ENCODE assay signal across 8 cellular contexts in the genomic region with DNA sequence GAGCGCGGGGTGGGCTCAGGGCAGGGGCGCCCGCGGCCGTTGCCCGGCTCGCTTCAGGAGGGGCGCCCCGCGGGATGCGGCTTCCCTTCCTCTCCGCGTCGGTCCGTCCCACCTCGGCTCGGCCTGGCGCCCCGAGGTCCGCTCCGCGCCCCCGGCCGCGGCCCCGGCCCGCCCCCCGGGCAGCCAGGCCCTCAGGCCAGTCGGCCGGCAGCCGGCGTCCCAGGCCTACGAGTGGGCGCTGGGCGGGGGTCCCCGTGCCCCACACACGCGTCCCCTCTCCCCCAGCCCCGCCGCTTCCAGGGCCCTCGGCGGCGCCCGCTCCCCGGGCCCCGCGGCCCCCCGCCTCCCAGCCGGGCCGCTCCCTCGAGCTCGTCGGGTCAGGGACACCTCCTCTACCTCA. TPM values are rescaled to one million over a fixed set of nuclear protein-coding genes. Genes with fewer than 3 reads are reported as not detected.
A peak's percentile ranks its signal among the peaks of the same experiment; 100 is the strongest.
DNase-seq lines count a peak whose midpoint lies in the region; ATAC-seq, FAIRE-seq and TF ChIP-seq lines count a peak whose summit lies in the region.
"Not testable (repeated sequence)": the region's sequence is repeated elsewhere in the genome, so short reads cannot be mapped to it uniquely, and the experiment has no call there.

No MANE protein-coding gene starts in this region.

- not testable (repeated sequence) for TF ChIP-seq POLR2A in GM12878 (IDR thresholded peaks at IDR 0.05; ENCODE audit: low read depth, low read length); thyroid gland (IDR thresholded peaks at IDR 0.05)

- not testable (repeated sequence) for H3K27me3 Mint-ChIP-seq in nephron (ENCODE audit: low read depth)

- not testable (repeated sequence) for H3K4me1 ChIP-seq in GM12878 (ENCODE audit: control insufficient read depth, insufficient read depth, low read length); heart right ventricle; thyroid gland

- not testable (repeated sequence) for H3K36me3 ChIP-seq in SK-N-MC (ENCODE audit: insufficient read depth, low read length); GM12878 (ENCODE audit: control insufficient read depth in 2 of 2, insufficient read depth in 2 of 2, low read length in 1 of 2); heart right ventricle; thyroid gland

- peak overlapping the region; percentile 90 to 94 (median 92) for H3K4me3 Mint-ChIP-seq in nephron

- H3K27ac ChIP-seq in SK-N-MC; GM12878 (ENCODE audit: control insufficient read depth, insufficient read depth); thyroid gland: not testable (repeated sequence)
- H3K27ac ChIP-seq in heart right ventricle = peak overlapping the region in 5 of 10 donors; percentile 7 to 70 (median 52)

- POLR2A ChIA-PET in GM12878 (lab: Charles Lee) = not testable (repeated sequence)

- WGBS in GM12878 (ENCODE audit: insufficient coverage, insufficient replicate concordance, low lambda C conversion rate, missing lambda C conversion rate) = 1% methylated on average over 37 of the region's 54 CpGs
- 1 to 2% methylated on average over 23 to 51 of the region's 54 CpGs for WGBS in heart right ventricle, 2 donors
- no CpG with 5 or more reads among the region's 54 CpGs for WGBS in thyroid gland, 2 donors

- RAD21 ChIA-PET in GM12878 (lab: Charles Lee; ENCODE audit: unreplicated experiment) = not testable (repeated sequence)

- TF ChIP-seq EP300 in GM12878 (IDR thresholded peaks at IDR 0.05; ENCODE audit: borderline replicate concordance in 1 of 2, control insufficient read depth in 1 of 2, low read depth in 2 of 2, low read length in 2 of 2) = not testable (repeated sequence)

- H3K36me3 Mint-ChIP-seq in nephron (ENCODE audit: low read depth) = peaks cover 11% of the 10 kb centered on the region

- H3K9ac ChIP-seq in SK-N-MC (ENCODE audit: insufficient read length) = not testable (repeated sequence)
- peak overlapping the region; percentile 51; the same call in 1 of the 2 replicates for H3K9ac ChIP-seq in GM12878 (ENCODE audit: control insufficient read depth, insufficient read depth, low read length)

- ATAC-seq in GM21723 (IDR thresholded peaks at IDR 0.05; ENCODE audit: unreplicated experiment) (peak; percentile 36), HG03342 (IDR thresholded peaks at IDR 0.05; ENCODE audit: unreplicated experiment) (peak; percentile 38), GM12878 (peak; percentile 63), heart right ventricle (peak in 6 of 8 donors; percentile 13 to 69 (median 51))

- not testable (repeated sequence) for H3K27me3 ChIP-seq in GM12878 (replicated peaks in 1 of 2; ENCODE audit: control insufficient read depth in 2 of 2, insufficient read depth in 2 of 2, low read length in 1 of 2); heart right ventricle; thyroid gland

- intact Hi-C loops in GM12878 (cut with micrococcal nuclease; ENCODE audit: unreplicated experiment); heart right ventricle (cut with DNase I); thyroid gland (cut with DNase I): not testable (repeated sequence)

- TF ChIP-seq CTCF in GM12875 (IDR thresholded peaks at IDR 0.05; ENCODE audit: borderline replicate concordance, insufficient read depth, low read depth, low read length); GM12878 (IDR thresholded peaks at IDR 0.05 in 2 of 3, conservative IDR thresholded peaks at IDR 0.05 in 1 of 3; ENCODE audit: control insufficient read depth in 2 of 3, extremely low read depth in 1 of 3, insufficient read depth in 1 of 3, low read depth in 3 of 3, low read length in 3 of 3); heart right ventricle (IDR thresholded peaks at IDR 0.05); nephron (IDR thresholded peaks at IDR 0.05; ENCODE audit: unreplicated experiment in 3 of 3); thyroid gland (IDR thresholded peaks at IDR 0.05): not testable (repeated sequence)

- peak overlapping the region; percentile 50 for H3K4me3 ChIP-seq in GM12875 (ENCODE audit: low read depth, low read length)
- peak overlapping the region; percentile 78 for H3K4me3 ChIP-seq in SK-N-MC
- H3K4me3 ChIP-seq in GM12878 = peak overlapping the region; percentile 51
- peak overlapping the region; percentile 55 to 96 (median 60) for H3K4me3 ChIP-seq in heart right ventricle
- H3K4me3 ChIP-seq in thyroid gland (replicated peaks in 1 of 3) = peak overlapping the region in 2 of 3 donors; percentile 44 to 55

- FAIRE-seq in GM12878 (lab: Jason Lieb, UNC) = not testable (repeated sequence)

- 0 out of 2 replicates have a peak overlapping the region, but pooled peaks have one; percentile 31 for H3K4me2 ChIP-seq in GM12878 (ENCODE audit: control insufficient read depth, insufficient read depth)

- H4K20me1 ChIP-seq in GM12878 (ENCODE audit: control insufficient read depth, insufficient read depth) = not testable (repeated sequence)

- H3K27ac Mint-ChIP-seq in nephron = peak overlapping the region in 2 of 3 experiments; percentile 68 to 90

- not testable (repeated sequence) for H3K4me1 Mint-ChIP-seq in nephron

- DNase-seq in SK-N-MC (ENCODE audit: low read depth, low spot score); GM12878 (ENCODE audit: low read depth, low spot score); heart right ventricle; thyroid gland: not testable (repeated sequence)

- BruUV-seq in GM12878 (replicated peaks; lab: Mats Ljungman, UMichigan) = not testable (repeated sequence)

- not testable (repeated sequence) for H3K9me3 Mint-ChIP-seq in nephron

- peak overlapping the region; percentile 85 for H2AFZ ChIP-seq in GM12878 (ENCODE audit: control insufficient read depth, low read depth, low read length)

- not testable (repeated sequence) for TF ChIP-seq RAD21 in GM12878 (IDR thresholded peaks at IDR 0.05; ENCODE audit: insufficient read depth, low read depth, low read length)

- SMC1A ChIA-PET in GM12878 (lab: Charles Lee; ENCODE audit: uncharacterized antibody, unreplicated experiment) = not testable (repeated sequence)

- H3K79me2 ChIP-seq in GM12878 (ENCODE audit: control insufficient read depth, insufficient read depth, low read length) = not testable (repeated sequence)

- H3K9me3 ChIP-seq in SK-N-MC (ENCODE audit: low read depth, low read length); GM12878 (replicated peaks; ENCODE audit: control insufficient read depth, insufficient read depth, low read length); heart right ventricle; thyroid gland: not testable (repeated sequence)

- in situ Hi-C loops in GM12878 (cut with MboI) = not testable (repeated sequence)

- CTCF ChIA-PET in GM12878 (lab: Yijun Ruan, JAX) = not testable (repeated sequence)

TF ChIP-seq in GM12878, 131 proteins besides CTCF, POLR2A, EP300 and RAD21:
- TF ChIP-seq BACH1 (IDR thresholded peaks at IDR 0.05; ENCODE audit: borderline replicate concordance) (peak; percentile 54; the same call in 1 of the 2 replicates), CREM (IDR thresholded peaks at IDR 0.05; ENCODE audit: low read depth) (0 out of 2 replicates have a peak, but pooled peaks have one; percentile 5), IKZF1 (conservative IDR thresholded peaks at IDR 0.05) (0 out of 2 replicates have a peak, but pooled peaks have one; percentile 18), GATAD2B (conservative IDR thresholded peaks at IDR 0.05; ENCODE audit: low read depth) (peak; percentile 45; the same call in 1 of the 2 replicates)
TF ChIP-seq in GM12878: peak in this region for 4; not testable (repeated sequence) for 127.

RNA-seq across cellular contexts. Expression of a gene that starts 31.6 kb away (rescaled TPM):
- total RNA-seq in GM12878 (2013; cell fraction: nucleolus; rRNA removed) = 808 and 890 TPM in 2 replicates
- total RNA-seq in GM12878 (2014; rRNA removed) (38.1 and 41.9 TPM in 2 replicates), GM12878 (2014; rRNA removed; fragmentation: Illumina TruSeq; extraction: Trizol) (55.1 and 58.9 TPM in 2 replicates), GM12878 (2021) (53.1 and 60.6 TPM in 2 replicates), heart right ventricle (10 to 100 TPM; 32.5 to 52.5 (median 42.5) TPM), thyroid gland (100 to 1,000 TPM in 3 of 4 donors, 10 to 100 TPM in 1; 90.7 to 209 (median 124) TPM)
- polyA plus RNA-seq in GM12878 (2011; ENCODE audit: low read depth) = 19.3 TPM
- polyA plus RNA-seq in GM12878 (2011; rRNA removed) (29.8 and 35.5 TPM in 2 replicates), GM12878 (2014; fragmentation: Illumina TruSeq; extraction: Trizol) (27.4 and 30.2 TPM in 2 replicates), GM12878 (2014; fragmentation: Nextera tagmentation; extraction: Ambion mirVana) (1 to 10 TPM; 4.7 to 8.8 TPM), GM12878 (2014; rRNA removed) (21.8 and 28.6 TPM in 2 replicates), GM12878 (2016; fragmentation: Nextera tagmentation; extraction: Ambion mirVana) (10 to 100 TPM; 17.9 to 22.1 TPM), heart right ventricle (10 to 100 TPM in 1 of 2 donors, 1 to 10 TPM in 1; 8.2 to 22.8 TPM)
- 19.6 and 36.4 TPM in 2 replicates for polyA plus RNA-seq in GM12878 (2011; cell fraction: cytosol; rRNA removed)
- 91.2 and 109 TPM in 2 replicates for polyA plus RNA-seq in GM12878 (2011; cell fraction: nucleus; rRNA removed)
- polyA plus RNA-seq in GM12878 (2012) = 21.5 and 25.3 TPM in 2 replicates
- polyA minus RNA-seq in GM12878 (2011; rRNA and poly(A)+ RNA removed) = 165 and 213 TPM in 2 replicates
- polyA minus RNA-seq in GM12878 (2011; cell fraction: cytosol; rRNA and poly(A)+ RNA removed) = 49.7 and 57.3 TPM in 2 replicates
- polyA minus RNA-seq in GM12878 (2011; cell fraction: nucleus; rRNA and poly(A)+ RNA removed) = 183 and 241 TPM in 2 replicates
